In genomic region chr1:14961661-14962267, GRCh38 we compare ENCODE assay signal across 1 cellular context.
TF ChIP-seq lines count a peak whose summit lies in the region.

No MANE protein-coding gene starts in this region.

TF ChIP-seq in K562, 482 proteins besides CTCF, POLR2A, EP300 and RAD21 (continued from another document and continues in another):
- TF ChIP-seq PRDM10 (IDR thresholded peaks at IDR 0.05; ENCODE audit: partially characterized antibody) (no peak), POLR3A (IDR thresholded peaks at IDR 0.05; ENCODE audit: borderline replicate concordance, extremely low read depth, insufficient read depth, insufficient read length) (no peak), ZKSCAN3 (CRISPR knock-in tag; IDR thresholded peaks at IDR 0.05) (no peak), CCNT2 (IDR thresholded peaks at IDR 0.05; ENCODE audit: borderline replicate concordance, extremely low read depth, insufficient read length, low read depth, low read length) (no peak), ZSCAN32 (CRISPR knock-in tag; IDR thresholded peaks at IDR 0.05) (no peak), YBX1 (IDR thresholded peaks at IDR 0.05) (no peak), ZNF512 (tag; IDR thresholded peaks at IDR 0.05) (no peak), PTBP1 (IDR thresholded peaks at IDR 0.05; ENCODE audit: low read depth, low read length) (no peak), ETV1 (tag; conservative IDR thresholded peaks at IDR 0.05; ENCODE audit: low read depth) (no peak), SOX6 (IDR thresholded peaks at IDR 0.05) (no peak), ZNF146 (CRISPR knock-in tag; IDR thresholded peaks at IDR 0.05; ENCODE audit: unreplicated experiment) (no peak), ZNF184 (CRISPR knock-in tag; IDR thresholded peaks at IDR 0.05) (no peak), ARNT (IDR thresholded peaks at IDR 0.05) (no peak), ZNF511 (CRISPR knock-in tag; IDR thresholded peaks at IDR 0.05) (no peak), USF1 (CRISPR knock-in tag; IDR thresholded peaks at IDR 0.05) (peak; percentile 94), HBP1 (CRISPR knock-in tag; IDR thresholded peaks at IDR 0.05) (no peak), SNAPC5 (CRISPR knock-in tag; IDR thresholded peaks at IDR 0.05) (no peak), ZNF239 (CRISPR knock-in tag; IDR thresholded peaks at IDR 0.05) (no peak), ZNF668 (CRISPR knock-in tag; IDR thresholded peaks at IDR 0.05) (no peak), CHAMP1 (IDR thresholded peaks at IDR 0.05) (no peak), ZBTB33 (CRISPR knock-in tag; IDR thresholded peaks at IDR 0.05) (no peak), ZNF3 (CRISPR knock-in tag; IDR thresholded peaks at IDR 0.05) (no peak), MGA (IDR thresholded peaks at IDR 0.05) (no peak), HDAC3 (IDR thresholded peaks at IDR 0.05; ENCODE audit: borderline replicate concordance, partially characterized antibody) (no peak), ZBTB8A (IDR thresholded peaks at IDR 0.05; ENCODE audit: partially characterized antibody) (no peak), ZNF586 (CRISPR knock-in tag; conservative IDR thresholded peaks at IDR 0.05) (no peak), ZBTB12 (CRISPR knock-in tag; IDR thresholded peaks at IDR 0.05) (no peak), ZFP36 (IDR thresholded peaks at IDR 0.05; ENCODE audit: low read depth, low read length, partially characterized antibody) (no peak), NFYB (IDR thresholded peaks at IDR 0.05; ENCODE audit: extremely low read depth, insufficient read length) (no peak)
